In the genomic region with DNA sequence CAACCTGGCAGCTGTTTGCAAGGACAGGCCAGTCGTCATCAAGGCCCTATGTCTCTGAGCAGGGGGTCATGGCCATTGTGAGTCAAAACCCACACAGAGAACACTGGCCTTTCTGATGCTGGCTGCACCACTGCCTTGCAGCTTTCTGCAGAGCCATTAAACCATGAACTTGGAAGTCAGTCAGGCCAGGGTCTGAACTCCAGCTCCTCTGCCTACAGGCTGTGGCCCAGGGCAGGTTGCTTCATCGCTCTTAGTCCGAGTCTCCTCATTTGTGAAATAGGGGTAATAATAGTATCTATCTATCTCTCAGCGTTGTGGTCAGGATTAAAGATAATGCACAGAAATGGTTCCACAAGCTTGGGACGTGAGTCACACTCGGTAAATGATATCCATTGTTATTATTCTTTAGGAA, we compare ENCODE assay signal across 1 cellular context.
TF ChIP-seq lines count a peak whose summit lies in the region.

No MANE protein-coding gene starts in this region.

TF ChIP-seq in HepG2, 621 proteins besides CTCF, POLR2A, EP300 and RAD21:
- TF ChIP-seq ZNF484 (CRISPR knock-in tag; IDR thresholded peaks at IDR 0.05; ENCODE audit: borderline replicate concordance, low read depth) (no peak), MZF1 (CRISPR knock-in tag; IDR thresholded peaks at IDR 0.05; ENCODE audit: borderline replicate concordance) (no peak), ZNF547 (CRISPR knock-in tag; IDR thresholded peaks at IDR 0.05) (no peak), ZNF234 (CRISPR knock-in tag; conservative IDR thresholded peaks at IDR 0.05) (no peak), ZNF564 (CRISPR knock-in tag; IDR thresholded peaks at IDR 0.05) (no peak)
- TF ChIP-seq, protein P1, sequence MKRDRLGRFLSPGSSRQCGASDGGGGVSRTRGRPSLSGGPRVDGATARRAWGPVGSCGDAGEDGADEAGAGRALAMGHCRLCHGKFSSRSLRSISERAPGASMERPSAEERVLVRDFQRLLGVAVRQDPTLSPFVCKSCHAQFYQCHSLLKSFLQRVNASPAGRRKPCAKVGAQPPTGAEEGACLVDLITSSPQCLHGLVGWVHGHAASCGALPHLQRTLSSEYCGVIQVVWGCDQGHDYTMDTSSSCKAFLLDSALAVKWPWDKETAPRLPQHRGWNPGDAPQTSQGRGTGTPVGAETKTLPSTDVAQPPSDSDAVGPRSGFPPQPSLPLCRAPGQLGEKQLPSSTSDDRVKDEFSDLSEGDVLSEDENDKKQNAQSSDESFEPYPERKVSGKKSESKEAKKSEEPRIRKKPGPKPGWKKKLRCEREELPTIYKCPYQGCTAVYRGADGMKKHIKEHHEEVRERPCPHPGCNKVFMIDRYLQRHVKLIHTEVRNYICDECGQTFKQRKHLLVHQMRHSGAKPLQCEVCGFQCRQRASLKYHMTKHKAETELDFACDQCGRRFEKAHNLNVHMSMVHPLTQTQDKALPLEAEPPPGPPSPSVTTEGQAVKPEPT (CRISPR knock-in tag; IDR thresholded peaks at IDR 0.05; ENCODE audit: low read depth) = no peak
- TF ChIP-seq, protein P2, sequence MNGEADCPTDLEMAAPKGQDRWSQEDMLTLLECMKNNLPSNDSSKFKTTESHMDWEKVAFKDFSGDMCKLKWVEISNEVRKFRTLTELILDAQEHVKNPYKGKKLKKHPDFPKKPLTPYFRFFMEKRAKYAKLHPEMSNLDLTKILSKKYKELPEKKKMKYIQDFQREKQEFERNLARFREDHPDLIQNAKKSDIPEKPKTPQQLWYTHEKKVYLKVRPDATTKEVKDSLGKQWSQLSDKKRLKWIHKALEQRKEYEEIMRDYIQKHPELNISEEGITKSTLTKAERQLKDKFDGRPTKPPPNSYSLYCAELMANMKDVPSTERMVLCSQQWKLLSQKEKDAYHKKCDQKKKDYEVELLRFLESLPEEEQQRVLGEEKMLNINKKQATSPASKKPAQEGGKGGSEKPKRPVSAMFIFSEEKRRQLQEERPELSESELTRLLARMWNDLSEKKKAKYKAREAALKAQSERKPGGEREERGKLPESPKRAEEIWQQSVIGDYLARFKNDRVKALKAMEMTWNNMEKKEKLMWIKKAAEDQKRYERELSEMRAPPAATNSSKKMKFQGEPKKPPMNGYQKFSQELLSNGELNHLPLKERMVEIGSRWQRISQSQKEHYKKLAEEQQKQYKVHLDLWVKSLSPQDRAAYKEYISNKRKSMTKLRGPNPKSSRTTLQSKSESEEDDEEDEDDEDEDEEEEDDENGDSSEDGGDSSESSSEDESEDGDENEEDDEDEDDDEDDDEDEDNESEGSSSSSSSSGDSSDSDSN (CRISPR knock-in tag; IDR thresholded peaks at IDR 0.05) = no peak
